ENCODE assay signal across 20 cellular contexts in genomic region chr3:156227704-156228103, GRCh38.
DNase-seq lines count a peak whose midpoint lies in the region; ATAC-seq, FAIRE-seq and TF ChIP-seq lines count a peak whose summit lies in the region.
"Had no signal": no experiment of that assay in that cellular context is flagged by ENCODE, and none has a peak within 500 bp of the region (broad histone marks: within the 10 kb centered on the region; RNA-seq: fewer than 3 reads in every experiment).

No MANE protein-coding gene starts in this region.

- no peak overlapping the region for H3K4me2 ChIP-seq in A549
- no peak overlapping the region for H3K4me2 ChIP-seq in IMR-90 (ENCODE audit: low read depth, low read length)
- H3K4me2 ChIP-seq in H1 (ENCODE audit: insufficient read depth in 1 of 2, low read depth in 2 of 2, low read length in 2 of 2), result no peak overlapping the region

- H3K36me3 ChIP-seq in IMR-90 (ENCODE audit: control insufficient read depth, insufficient read depth, low read length) (no peaks in the 10 kb centered on the region), H1 (ENCODE audit: control insufficient read depth in 2 of 4, insufficient read depth in 4 of 4, low read length in 3 of 4) (no peaks in the 10 kb centered on the region), pancreas (no peaks in the 10 kb centered on the region)

- in situ Hi-C loops in IMR-90 (cut with MboI; ENCODE audit: low sequenced_read_pairs), result no loop called here

- TF ChIP-seq RAD21 in A549 (conservative IDR thresholded peaks at IDR 0.05 in 1 of 2, IDR thresholded peaks at IDR 0.05 in 1 of 2), result no peak
- no peak for TF ChIP-seq RAD21 in IMR-90 (IDR thresholded peaks at IDR 0.05; ENCODE audit: low read length)
- TF ChIP-seq RAD21 in H1 (IDR thresholded peaks at IDR 0.05 in 1 of 2, conservative IDR thresholded peaks at IDR 0.05 in 1 of 2; ENCODE audit: low read depth in 2 of 2, low read length in 2 of 2), result no peak

- no peaks in the 10 kb centered on the region for H3K23me2 ChIP-seq in H1 (ENCODE audit: low read depth, low read length)

- dilution Hi-C loops in IMR-90 (cut with HindIII; ENCODE audit: low sequenced_read_pairs, unreplicated experiment), result no loop called here

- TF ChIP-seq POLR2A in A549 (IDR thresholded peaks at IDR 0.05; ENCODE audit: low read length) (no peak), IMR-90 (IDR thresholded peaks at IDR 0.05; ENCODE audit: low read depth, low read length) (no peak), H1 (IDR thresholded peaks at IDR 0.05; ENCODE audit: control extremely low read depth in 1 of 2, low read depth in 2 of 2, low read length in 2 of 2) (no peak)

- H3K4ac ChIP-seq in IMR-90 (ENCODE audit: low read depth, low read length) (no peak overlapping the region), H1 (replicated peaks; ENCODE audit: insufficient read length, low read depth, low read length) (no peak overlapping the region)

- no peak overlapping the region for H2BK12ac ChIP-seq in H1 (ENCODE audit: low read depth, low read length)

- H2AK9ac ChIP-seq in IMR-90 (replicated peaks; ENCODE audit: low read depth, low read length, poor library complexity), result no peak overlapping the region

- no peaks in the 10 kb centered on the region for H3K79me2 ChIP-seq in H1 (ENCODE audit: control insufficient read depth in 1 of 2, insufficient read depth in 2 of 2, low read length in 2 of 2)

- TF ChIP-seq EP300 in A549 (IDR thresholded peaks at IDR 0.05) (no peak), H1 (IDR thresholded peaks at IDR 0.05; ENCODE audit: borderline replicate concordance in 1 of 2, low read depth in 2 of 2, low read length in 2 of 2) (no peak)

- no TSS peak for BruUV-seq in IMR-90 (replicated peaks; lab: Mats Ljungman, UMichigan)

- H3K23ac ChIP-seq in IMR-90 (ENCODE audit: low read depth, low read length) (no peak overlapping the region), H1 (ENCODE audit: insufficient read length) (no peak overlapping the region)

- H4K8ac ChIP-seq in IMR-90 (ENCODE audit: low read depth in 2 of 2, low read length in 2 of 2) (no peak overlapping the region), H1 (ENCODE audit: extremely low read depth, insufficient read depth, low read length) (no peak overlapping the region)

- no peak overlapping the region for H3K27ac ChIP-seq in A549
- no peak overlapping the region for H3K27ac ChIP-seq in IMR-90 (ENCODE audit: insufficient read depth, low read length)
- no peak overlapping the region for H3K27ac ChIP-seq in H1 (ENCODE audit: low read depth, low read length)
- peak overlapping the region in 3 of 4 donors; percentile 16 to 29 (median 19) for H3K27ac ChIP-seq in pancreas

- no peak for FAIRE-seq in A549 (lab: Jason Lieb, UNC)
- FAIRE-seq in H1 (lab: Jason Lieb, UNC), result no peak
- FAIRE-seq in pancreas (lab: Jason Lieb, UNC), result no peak
- FAIRE-seq: GM12891, GM18507 had no signal

- no peaks in the 10 kb centered on the region for H3K4me1 ChIP-seq in A549
- no peaks in the 10 kb centered on the region for H3K4me1 ChIP-seq in IMR-90 (ENCODE audit: control insufficient read depth, insufficient read depth, low read length)
- no peaks in the 10 kb centered on the region for H3K4me1 ChIP-seq in H1 (replicated peaks in 1 of 4; ENCODE audit: control insufficient read depth in 3 of 4, insufficient read depth in 4 of 4, low read length in 3 of 4)
- H3K4me1 ChIP-seq in pancreas, result no peaks in the 10 kb centered on the region

- H2AFZ ChIP-seq in IMR-90 (replicated peaks; ENCODE audit: low read length, poor library complexity), result no peak overlapping the region
- no peak overlapping the region for H2AFZ ChIP-seq in H1 (ENCODE audit: low read length)

- intact Hi-C loops in IMR-90 (cut with micrococcal nuclease), result no loop called here
- intact Hi-C loops in pancreas (cut with DNase I), result no loop called here

- H2BK5ac ChIP-seq in IMR-90 (ENCODE audit: low read depth, low read length, poor library complexity, severe bottlenecking) (no peak overlapping the region), H1 (ENCODE audit: low read depth, low read length) (no peak overlapping the region)

- no peaks in the 10 kb centered on the region for H3K9me1 ChIP-seq in IMR-90 (ENCODE audit: insufficient read depth, low read length)

- no peak overlapping the region for H2BK120ac ChIP-seq in IMR-90 (ENCODE audit: low read depth, low read length)
- no peak overlapping the region for H2BK120ac ChIP-seq in H1 (replicated peaks; ENCODE audit: low read depth, low read length)

- 19% methylated on average over 6 of the region's 6 CpGs for WGBS in A549 (ENCODE audit: missing lambda C conversion rate)
- WGBS in IMR-90 (ENCODE audit: extremely low coverage in 2 of 2, insufficient read length in 1 of 2), 2 experiments, result 40% methylated on average over 2 of the region's 6 CpGs; no CpG with 5 or more reads in 1 of the 2 experiments
- 89% methylated on average over 6 of the region's 6 CpGs; no CpG with 5 or more reads in 1 of the 2 experiments for WGBS in H1 (ENCODE audit: extremely low coverage in 1 of 2, insufficient coverage in 1 of 2, insufficient read length in 1 of 2, insufficient replicate concordance in 2 of 2, low coverage in 1 of 2, low lambda C conversion rate in 2 of 2, missing lambda C conversion rate in 1 of 2), 2 experiments
- WGBS in pancreas, 2 donors, result 61% methylated on average over 6 of the region's 6 CpGs

- CTCF ChIA-PET in A549 (lab: Yijun Ruan, JAX) (interaction anchor here (1.6 kb wide), 1 partner anchor 17 kb away, joined by 3 read pairs; no protein-coding TSS in a partner anchor), IMR-90 (lab: Yijun Ruan, JAX) (no interaction called here), H1 (lab: Charles Lee; ENCODE audit: partially characterized antibody) (interaction anchor here (0.5 to 0.7 kb wide), 2 partner anchors 155 to 1065 kb away, joined by 3 read pairs; no protein-coding TSS in a partner anchor)

- H3K9me3 ChIP-seq in A549 (no peaks in the 10 kb centered on the region), IMR-90 (ENCODE audit: control insufficient read depth, insufficient read depth, low read length) (no peaks in the 10 kb centered on the region), H1 (ENCODE audit: insufficient read depth in 2 of 2, low read depth in 1 of 2, low read length in 1 of 2) (peaks cover 0 to 8% of the 10 kb centered on the region in 2 experiments; a peak in 1 of 4 replicates), pancreas (no peaks in the 10 kb centered on the region)

- no peak overlapping the region for H2AK5ac ChIP-seq in IMR-90 (ENCODE audit: low read depth, low read length)
- no peak overlapping the region for H2AK5ac ChIP-seq in H1 (ENCODE audit: low read depth, low read length)

- no peak overlapping the region for H3K9ac ChIP-seq in IMR-90 (ENCODE audit: low read depth, low read length)
- no peak overlapping the region for H3K9ac ChIP-seq in H1 (replicated peaks in 1 of 4; ENCODE audit: extremely low read depth in 1 of 4, low read depth in 3 of 4, low read length in 3 of 4)

- no peaks in the 10 kb centered on the region for H3K79me1 ChIP-seq in IMR-90 (ENCODE audit: low read depth in 1 of 2, low read length in 2 of 2)
- H3K79me1 ChIP-seq in H1 (ENCODE audit: low read depth, low read length), result no peaks in the 10 kb centered on the region

- H3K56ac ChIP-seq in IMR-90 (ENCODE audit: extremely low read depth, insufficient read depth, low read length) (no peak overlapping the region), H1 (replicated peaks; ENCODE audit: insufficient read length, low read depth, low read length) (no peak overlapping the region)

- no peak overlapping the region for H2BK20ac ChIP-seq in IMR-90 (ENCODE audit: low read depth, low read length)
- no peak overlapping the region for H2BK20ac ChIP-seq in H1 (ENCODE audit: low read length)

- DNase-seq in A549 (ENCODE audit: low read depth in 1 of 2, low spot score in 1 of 2) (no peak), IMR-90 (no peak), H1 (ENCODE audit: low read depth in 1 of 2, low spot score in 2 of 2) (no peak), pancreas (no peak), cerebellar cortex (ENCODE audit: low spot score) (no peak), NCI-H526 (lab: John Stamatoyannopoulos, UW) (no peak), OCI-M2 (lab: John Stamatoyannopoulos, UW; ENCODE audit: unreplicated experiment) (no peak)
- DNase-seq: 8988T; C1 segment of cervical spinal cord; Calu3; CD4-positive, alpha-beta memory T cell; COR-L47; DMS53; DMS79 treated with DMSO at 0.1 percent for 48 hours; GF-D8; GOT3; H7; HCEC 1CT had no signal

- H4K5ac ChIP-seq in IMR-90 (ENCODE audit: low read depth, low read length) (no peak overlapping the region), H1 (ENCODE audit: insufficient read length, low read depth, low read length) (no peak overlapping the region)

- H4K20me1 ChIP-seq in IMR-90 (ENCODE audit: insufficient read depth, low read length) (no peaks in the 10 kb centered on the region), H1 (replicated peaks in 1 of 2; ENCODE audit: control insufficient read depth in 1 of 2, insufficient read depth in 2 of 2, low read length in 2 of 2) (no peaks in the 10 kb centered on the region)

- no peak overlapping the region for H3K18ac ChIP-seq in IMR-90 (ENCODE audit: low read depth, low read length)
- no peak overlapping the region for H3K18ac ChIP-seq in H1 (ENCODE audit: extremely low read depth, low read length)

- H3K27me3 ChIP-seq in IMR-90 (ENCODE audit: control insufficient read depth, insufficient read depth, low read length) (peaks cover 3% of the 10 kb centered on the region), H1 (replicated peaks in 1 of 4; ENCODE audit: control insufficient read depth in 3 of 4, extremely low read depth in 1 of 4, insufficient read depth in 3 of 4, low read length in 3 of 4) (no peaks in the 10 kb centered on the region), pancreas (no peaks in the 10 kb centered on the region)

- TF ChIP-seq CTCF in A549 (IDR thresholded peaks at IDR 0.05), result no peak
- no peak for TF ChIP-seq CTCF in IMR-90 (conservative IDR thresholded peaks at IDR 0.05; ENCODE audit: low read depth, low read length)
- TF ChIP-seq CTCF in H1 (IDR thresholded peaks at IDR 0.05; ENCODE audit: control extremely low read depth in 1 of 3, insufficient read depth in 1 of 3, low read depth in 1 of 3, low read length in 3 of 3), result no peak
- no peak for TF ChIP-seq CTCF in pancreas (IDR thresholded peaks at IDR 0.05)

- H2BK15ac ChIP-seq in IMR-90 (ENCODE audit: low read depth, low read length) (no peak overlapping the region), H1 (ENCODE audit: low read length) (no peak overlapping the region)

- H3K4me3 ChIP-seq in A549 (no peak overlapping the region), IMR-90 (ENCODE audit: insufficient read depth, low read depth, low read length) (no peak overlapping the region), H1 (ENCODE audit: extremely low read depth in 1 of 4, insufficient read depth in 2 of 4, low read depth in 3 of 4, low read length in 4 of 4) (no peak overlapping the region), pancreas (no peak overlapping the region)

- no peak overlapping the region for H3K14ac ChIP-seq in IMR-90 (replicated peaks; ENCODE audit: low read depth, low read length)
- no peak overlapping the region for H3K14ac ChIP-seq in H1 (ENCODE audit: insufficient read length)

- POLR2A ChIA-PET in A549 (lab: Yijun Ruan, JAX) (no interaction called here), IMR-90 (lab: Charles Lee; ENCODE audit: unreplicated experiment) (no interaction called here), H1 (lab: Charles Lee; ENCODE audit: partially characterized antibody) (no interaction called here)

- ATAC-seq in A549, result no peak
- ATAC-seq in IMR-90 (ENCODE audit: low read depth), result no peak
- no peak for ATAC-seq in pancreas

- H4K91ac ChIP-seq in IMR-90 (ENCODE audit: insufficient read depth, low read depth, low read length) (no peak overlapping the region), H1 (replicated peaks; ENCODE audit: insufficient read length, low read length) (no peak overlapping the region)

Comparison
In these comparisons a context has a peak if more than half of its experiments do, and no peak if none do; other contexts are left out.
1. H3K27ac ChIP-seq: peak in pancreas (3 of 4); none in A549 (0 of 2), IMR-90 (single experiment) and H1 (single experiment).
2. Of the 18 proteins assayed by ChIP-seq in both H1 and A549: peak only in H1: none; only in A549: MAFK; in both: none; in neither: 17.